9 cellular contexts compared by ENCODE assay signal in the genomic region with DNA sequence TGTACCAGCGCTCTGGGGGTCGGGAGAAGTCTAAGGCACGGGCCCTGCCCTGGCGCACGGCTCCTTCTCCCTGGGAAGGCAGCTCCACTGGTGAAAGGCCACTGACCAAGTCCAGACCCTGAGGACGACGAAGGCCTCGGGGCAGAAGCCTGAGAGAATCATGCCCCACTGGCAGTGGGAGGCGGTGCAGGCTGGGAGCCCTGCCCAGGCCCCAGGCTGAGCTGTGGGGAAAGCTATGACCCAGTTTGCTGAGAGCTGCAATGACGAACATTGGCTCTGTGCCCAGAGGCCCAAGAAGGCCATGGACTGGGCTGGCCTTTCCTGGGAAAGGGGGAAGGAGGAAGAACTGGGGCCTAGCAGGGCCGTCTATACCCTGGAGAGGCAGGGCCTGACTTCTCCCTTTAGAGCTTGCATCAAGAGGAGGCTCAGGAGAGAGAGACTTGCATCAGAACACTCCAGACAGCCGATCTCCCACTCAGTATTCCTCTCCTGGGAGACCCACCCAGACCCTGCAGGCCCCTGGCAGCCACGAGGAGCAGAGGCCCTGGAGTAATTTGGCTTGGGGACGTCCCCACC. TPM values are rescaled to one million over a fixed set of nuclear protein-coding genes. Genes with fewer than 3 reads are reported as not detected.
A peak's percentile ranks its signal among the peaks of the same experiment; 100 is the strongest.
DNase-seq lines count a peak whose midpoint lies in the region; FAIRE-seq and TF ChIP-seq lines count a peak whose summit lies in the region.
"Had no signal": no experiment of that assay in that cellular context is flagged by ENCODE, and none has a peak within 500 bp of the region (broad histone marks: within the 10 kb centered on the region; RNA-seq: fewer than 3 reads in every experiment).

No MANE protein-coding gene starts in this region.

- no peaks in the 10 kb centered on the region for H3K27me3 ChIP-seq in endodermal cell (ENCODE audit: control insufficient read depth, insufficient read depth, low read length, poor library complexity, severe bottlenecking)

- H3K4me3 Mint-ChIP-seq in endodermal cell: no peak overlapping the region
- H3K4me3 Mint-ChIP-seq in type B pancreatic cell: no peak overlapping the region

- no peaks in the 10 kb centered on the region for H3K9me3 Mint-ChIP-seq in endodermal cell
- H3K9me3 Mint-ChIP-seq in type B pancreatic cell: no peaks in the 10 kb centered on the region

- no peaks in the 10 kb centered on the region for H3K9me3 ChIP-seq in endodermal cell (ENCODE audit: control insufficient read depth, low read length)

- no peak overlapping the region for H3K9ac ChIP-seq in endodermal cell (ENCODE audit: extremely low read depth, low read length, poor library complexity, severe bottlenecking)

- H3K27me3 Mint-ChIP-seq in endodermal cell (ENCODE audit: insufficient read depth) (peaks cover 3% of the 10 kb centered on the region), type B pancreatic cell (no peaks in the 10 kb centered on the region)

- no peaks in the 10 kb centered on the region for H3K36me3 ChIP-seq in endodermal cell (ENCODE audit: control insufficient read depth, insufficient read depth, low read length)

- H3K36me3 Mint-ChIP-seq in endodermal cell (ENCODE audit: low read depth) (peaks cover 14% of the 10 kb centered on the region), type B pancreatic cell (peaks cover 6% of the 10 kb centered on the region)

- H3K4me1 Mint-ChIP-seq in endodermal cell: peaks cover 18% of the 10 kb centered on the region
- H3K4me1 Mint-ChIP-seq in type B pancreatic cell (ENCODE audit: unreplicated experiment): peaks cover 35% of the 10 kb centered on the region

- peak; percentile 84 for FAIRE-seq in RCC 7860 (lab: Jason Lieb, UNC)
- FAIRE-seq: G401.6 had no signal

- H3K4me1 ChIP-seq in endodermal cell (ENCODE audit: control insufficient read depth, insufficient read depth, low read length): peaks cover 31% of the 10 kb centered on the region

- DNase-seq in NCI-H82 (lab: John Stamatoyannopoulos, UW) (peak; percentile 72), NCI-H82 treated with DMSO at 0.1 percent for 48 hours (lab: John Stamatoyannopoulos, UW; ENCODE audit: unreplicated experiment) (no peak), RCC 7860 (ENCODE audit: low spot score) (peak; percentile 95), endodermal cell (peak; percentile 74), mesenteric fat pad (ENCODE audit: low spot score) (peak; percentile 97), type B pancreatic cell (ENCODE audit: extremely low spot score, unreplicated experiment) (no peak), GDM1 (lab: John Stamatoyannopoulos, UW) (no peak)
- DNase-seq in activated CD4-positive, CD25-positive, alpha-beta regulatory T cell treated with anti-CD3 and anti-CD28 coated beads, Interleukin-2, amount 50 U/mL, for 72 hours: no peak

- no peak overlapping the region for H3K4me3 ChIP-seq in endodermal cell (ENCODE audit: low read length)

- H3K27ac ChIP-seq in endodermal cell (ENCODE audit: low read depth, low read length): peak overlapping the region; percentile 21

- H3K27ac Mint-ChIP-seq in endodermal cell (peak overlapping the region; percentile 30), type B pancreatic cell (peak overlapping the region; percentile 76)

- WGBS in endodermal cell (ENCODE audit: insufficient coverage in 1 of 2, insufficient read length in 1 of 2), 2 experiments: 89 to 96% methylated on average over 5 to 14 of the region's 14 CpGs

- TF ChIP-seq CTCF in endodermal cell (conservative IDR thresholded peaks at IDR 0.05) (peak; percentile 52), type B pancreatic cell (conservative IDR thresholded peaks at IDR 0.05) (peak; percentile 59)

RNA-seq across cellular contexts. Expression of gene HS1BP3, which starts 32.9 kb away (rescaled TPM):
- total RNA-seq in endodermal cell: 10 to 100 TPM; 23.0 to 26.2 TPM
- polyA plus RNA-seq in endodermal cell (2013, experiment 1 of 2): 19.6 TPM
- 16.8 TPM for polyA plus RNA-seq in endodermal cell (2013, experiment 2 of 2)
- 28.8 TPM for total RNA-seq in mesenteric fat pad
- total RNA-seq in type B pancreatic cell (ENCODE audit: low replicate concordance): 22.1 and 24.3 TPM in 2 replicates

RNA-seq across cellular contexts. Expression of gene GDF7, which starts 49.0 kb away (rescaled TPM):
- total RNA-seq in endodermal cell (under 1 TPM; 0.07 to 0.09 TPM), mesenteric fat pad (1.2 TPM), type B pancreatic cell (ENCODE audit: low replicate concordance) (0.31 and 24.3 TPM in 2 replicates)
- 9.4 TPM for polyA plus RNA-seq in endodermal cell (2013, experiment 1 of 2)
- 8.1 TPM for polyA plus RNA-seq in endodermal cell (2013, experiment 2 of 2)

Comparison
In these comparisons a context has a peak if more than half of its experiments do, and no peak if none do; other contexts are left out.
1. DNase-seq: peak in NCI-H82 (single experiment), RCC 7860 (single experiment), endodermal cell (single experiment) and mesenteric fat pad (single experiment); none in NCI-H82 treated with DMSO at 0.1 percent for 48 hours (single experiment), type B pancreatic cell (single experiment), activated CD4-positive, CD25-positive, alpha-beta regulatory T cell treated with anti-CD3 and anti-CD28 coated beads, Interleukin-2, amount 50 U/mL, for 72 hours (single experiment) and GDM1 (single experiment).